ENCODE assay signal across 17 cellular contexts in genomic region chr2:235674116-235674515, GRCh38.
DNase-seq lines count a peak whose midpoint lies in the region; FAIRE-seq and TF ChIP-seq lines count a peak whose summit lies in the region.
"Had no signal": no experiment of that assay in that cellular context is flagged by ENCODE, and none has a peak within 500 bp of the region (broad histone marks: within the 10 kb centered on the region; RNA-seq: fewer than 3 reads in every experiment).

No MANE protein-coding gene starts in this region.

- no peaks in the 10 kb centered on the region for H3K9me3 ChIP-seq in BLaER1 treated with 17β-estradiol and CSF1 and Interleukin-3, amounts not matched to agents 10 nM and 100 nM (replicated peaks in 1 of 11)

- H3K27ac ChIP-seq in BLaER1 treated with 17β-estradiol and CSF1 and Interleukin-3, amounts not matched to agents 10 nM and 100 nM = no peak overlapping the region
- H3K27ac ChIP-seq: SJSA1 had no signal

- peak overlapping the region in 7 of 11 experiments; percentile 53 to 99 (median 66); a peak in 9 of 22 replicates for H3K4me2 ChIP-seq in BLaER1 treated with 17β-estradiol and CSF1 and Interleukin-3, amounts not matched to agents 10 nM and 100 nM

- DNase-seq in NCI-H69 (lab: John Stamatoyannopoulos, UW) = peak; percentile 64
- peak; percentile 13 for DNase-seq in bronchial epithelial cell (ENCODE audit: low read depth)
- DNase-seq in left kidney (ENCODE audit: low read depth, low spot score) = peak; percentile 68
- no peak for DNase-seq in G401 (ENCODE audit: low spot score)
- DNase-seq in NCI-H1092 (lab: John Stamatoyannopoulos, UW) = no peak
- no peak for DNase-seq in GM12892 (ENCODE audit: insufficient read length)
- DNase-seq: CD4-positive, alpha-beta memory T cell; DMS153; NCI-H1048; NCI-H1436 treated with DMSO at 0.1 percent for 48 hours; NCI-H1930; NCI-H226; OCI-M1; SW 1271 had no signal

- no peak overlapping the region for H3K4me3 ChIP-seq in BLaER1 treated with 17β-estradiol and CSF1 and Interleukin-3, amounts not matched to agents 10 nM and 100 nM
- no peak overlapping the region for H3K4me3 ChIP-seq in bronchial epithelial cell (ENCODE audit: low read depth, low read length)
- H3K4me3 ChIP-seq: SJSA1 had no signal

- H3K9ac ChIP-seq in BLaER1 treated with 17β-estradiol and CSF1 and Interleukin-3, amounts not matched to agents 10 nM and 100 nM = no peak overlapping the region

- 0 out of 22 replicates have a peak, but pooled peaks cover 0 to 4% (median 0%) of the 10 kb centered on the region in 11 experiments for H3K36me3 ChIP-seq in BLaER1 treated with 17β-estradiol and CSF1 and Interleukin-3, amounts not matched to agents 10 nM and 100 nM
- H3K36me3 ChIP-seq in bronchial epithelial cell (ENCODE audit: control insufficient read depth, insufficient read depth, low read length) = no peaks in the 10 kb centered on the region

- in situ Hi-C loops in G401 (cut with HindIII; ENCODE audit: low sequenced_read_pairs) = no loop called here

- no peak for TF ChIP-seq POLR2A in GM12892 (IDR thresholded peaks at IDR 0.05; ENCODE audit: low read depth, low read length)

- FAIRE-seq in bronchial epithelial cell (lab: Jason Lieb, UNC) (no peak), GM12892 (lab: Jason Lieb, UNC) (no peak)
- FAIRE-seq: G401.6 had no signal

- peaks cover 0 to 33% (median 9%) of the 10 kb centered on the region in 11 experiments; a peak in 14 of 22 replicates for H3K27me3 ChIP-seq in BLaER1 treated with 17β-estradiol and CSF1 and Interleukin-3, amounts not matched to agents 10 nM and 100 nM
- H3K27me3 ChIP-seq in bronchial epithelial cell (ENCODE audit: control insufficient read depth, insufficient read depth, low read length) = no peaks in the 10 kb centered on the region
- H3K27me3 ChIP-seq: SJSA1 had no signal

- H4K20me1 ChIP-seq in BLaER1 treated with 17β-estradiol and CSF1 and Interleukin-3, amounts not matched to agents 10 nM and 100 nM = peaks cover 53 to 97% (median 90%) of the 10 kb centered on the region in 11 experiments

- TF ChIP-seq CTCF in bronchial epithelial cell (IDR thresholded peaks at IDR 0.05; ENCODE audit: insufficient read depth, low read length, severe bottlenecking) = no peak

- H3K4me1 ChIP-seq in BLaER1 treated with 17β-estradiol and CSF1 and Interleukin-3, amounts not matched to agents 10 nM and 100 nM = peaks cover 12 to 93% (median 86%) of the 10 kb centered on the region in 10 experiments

Comparison
In these comparisons a context has a peak if more than half of its experiments do, and no peak if none do; other contexts are left out.
1. DNase-seq: peak in NCI-H69 (single experiment), bronchial epithelial cell (single experiment) and left kidney (single experiment); none in G401 (single experiment), NCI-H1092 (single experiment) and GM12892 (single experiment).